ENCODE assay signal across 21 cellular contexts in the genomic region with DNA sequence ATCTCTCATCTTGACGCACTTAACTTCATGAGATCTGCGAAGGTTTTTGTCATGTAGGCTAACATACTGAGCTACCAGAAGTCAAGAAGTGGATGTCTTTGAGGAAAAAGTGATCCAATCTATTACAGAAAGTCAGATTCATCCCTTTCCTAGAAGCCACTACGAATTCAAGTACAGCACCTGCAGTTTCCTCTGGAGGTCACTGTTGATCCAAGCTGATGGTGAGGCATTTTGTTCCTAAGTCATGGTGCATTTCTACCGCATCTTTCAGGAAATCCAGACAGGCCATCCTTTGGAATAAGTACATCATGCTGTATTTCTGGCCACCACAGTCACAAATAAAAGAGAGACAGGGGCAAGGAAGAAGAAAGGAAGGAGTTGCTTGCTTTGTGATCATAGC.
DNase-seq lines count a peak whose midpoint lies in the region; ATAC-seq, FAIRE-seq and TF ChIP-seq lines count a peak whose summit lies in the region.
"Had no signal": no experiment of that assay in that cellular context is flagged by ENCODE, and none has a peak within 500 bp of the region (broad histone marks: within the 10 kb centered on the region; RNA-seq: fewer than 3 reads in every experiment).

No MANE protein-coding gene starts in this region.

- TF ChIP-seq RAD21 in A549 (conservative IDR thresholded peaks at IDR 0.05 in 1 of 2, IDR thresholded peaks at IDR 0.05 in 1 of 2): peak in 1 of 2 experiments; percentile 26; a peak in 1 of 5 replicates

- H3K4me2 ChIP-seq in A549: no peak overlapping the region
- H3K4me2 ChIP-seq: BLaER1, SK-N-SH had no signal

- CTCF ChIA-PET in A549 (lab: Yijun Ruan, JAX): no interaction called here

- no peaks in the 10 kb centered on the region for H3K36me3 ChIP-seq in ovary
- H3K36me3 ChIP-seq: BLaER1 had no signal

- no peaks in the 10 kb centered on the region for H3K4me1 Mint-ChIP-seq in activated CD4-positive, alpha-beta T cell treated with anti-CD3 and anti-CD28 coated beads, Interleukin-2, amount 10 ng/mL, durations not matched to agents 24 days and 14 days
- H3K4me1 Mint-ChIP-seq: CD4-positive, alpha-beta memory T cell; H9 had no signal

- TF ChIP-seq POLR2A in A549 (IDR thresholded peaks at IDR 0.05; ENCODE audit: low read length) (no peak), ovary (IDR thresholded peaks at IDR 0.05) (no peak)

- no peak for TF ChIP-seq CTCF in A549 (IDR thresholded peaks at IDR 0.05)
- no peak for TF ChIP-seq CTCF in ovary (IDR thresholded peaks at IDR 0.05)

- H3K27me3 ChIP-seq in ovary: no peaks in the 10 kb centered on the region
- H3K27me3 ChIP-seq: BLaER1 had no signal

- H3K36me3 Mint-ChIP-seq in activated CD4-positive, alpha-beta T cell treated with anti-CD3 and anti-CD28 coated beads, Interleukin-2, amount 10 ng/mL, durations not matched to agents 24 days and 14 days (ENCODE audit: low read depth): no peaks in the 10 kb centered on the region
- H3K36me3 Mint-ChIP-seq: CD4-positive, alpha-beta memory T cell had no signal

- no peak overlapping the region for H3K4me3 ChIP-seq in A549
- no peak overlapping the region for H3K4me3 ChIP-seq in ovary
- H3K4me3 ChIP-seq: BLaER1 had no signal

- intact Hi-C loops in ovary (cut with DNase I): no loop called here
- intact Hi-C loops in activated CD4-positive, alpha-beta T cell treated with anti-CD3 and anti-CD28 coated beads, Interleukin-2, amount 10 ng/mL, durations not matched to agents 24 days and 14 days (cut with micrococcal nuclease): no loop called here

- H3K9me3 Mint-ChIP-seq in activated CD4-positive, alpha-beta T cell treated with anti-CD3 and anti-CD28 coated beads, Interleukin-2, amount 10 ng/mL, durations not matched to agents 24 days and 14 days: peaks cover 7% of the 10 kb centered on the region
- H3K9me3 Mint-ChIP-seq: H9 had no signal

- TF ChIP-seq EP300 in A549 (IDR thresholded peaks at IDR 0.05) (no peak), ovary (IDR thresholded peaks at IDR 0.05) (no peak)

- POLR2A ChIA-PET in A549 (lab: Yijun Ruan, JAX): no interaction called here

- no peak for ATAC-seq in A549

- no peak overlapping the region for H3K27ac ChIP-seq in A549
- H3K27ac ChIP-seq in ovary: no peak overlapping the region
- H3K27ac ChIP-seq: BLaER1 had no signal

- no peaks in the 10 kb centered on the region for H3K9me3 ChIP-seq in A549
- no peaks in the 10 kb centered on the region for H3K9me3 ChIP-seq in ovary
- H3K9me3 ChIP-seq: BLaER1, SK-N-SH had no signal

- no peaks in the 10 kb centered on the region for H3K27me3 Mint-ChIP-seq in activated CD4-positive, alpha-beta T cell treated with anti-CD3 and anti-CD28 coated beads, Interleukin-2, amount 10 ng/mL, durations not matched to agents 24 days and 14 days
- H3K27me3 Mint-ChIP-seq: CD4-positive, alpha-beta memory T cell had no signal

- DNase-seq in A549 (ENCODE audit: low read depth in 1 of 2, low spot score in 1 of 2) (peak; percentile 0 to 35), LoVo (ENCODE audit: low spot score) (peak; percentile 1), cerebellar cortex (ENCODE audit: low spot score) (peak; percentile 13), iPS DF 4.7 (ENCODE audit: extremely low read depth, low spot score) (peak; percentile 5), SIG-M5 treated with dmso at 0.1 percent for 504 hours (lab: John Stamatoyannopoulos, UW; ENCODE audit: unreplicated experiment) (no peak), DMS114 treated with DMSO at 0.1 percent for 48 hours (lab: John Stamatoyannopoulos, UW; ENCODE audit: unreplicated experiment) (no peak), ovary (no peak)
- DNase-seq in activated CD4-positive, alpha-beta T cell treated with anti-CD3 and anti-CD28 coated beads, Interleukin-2, amount 10 ng/mL, durations not matched to agents 24 days and 14 days: no peak
- DNase-seq: CD4-positive, alpha-beta memory T cell; H9; MM.1S; NCI-H1092; NCI-H146; NCI-H2029 treated with DMSO at 0.1 percent for 48 hours; NCI-H2171 treated with DMSO at 0.1 percent for 48 hours; NCI-H446 treated with DMSO at 0.1 percent for 48 hours; NCI-H69; SHP77; SK-N-SH had no signal

- WGBS in A549 (ENCODE audit: missing lambda C conversion rate): 35% methylated on average over 4 of the region's 4 CpGs
- WGBS in ovary, 3 donors: no CpG with 5 or more reads among the region's 4 CpGs

- no peak overlapping the region for H3K27ac Mint-ChIP-seq in activated CD4-positive, alpha-beta T cell treated with anti-CD3 and anti-CD28 coated beads, Interleukin-2, amount 10 ng/mL, durations not matched to agents 24 days and 14 days
- H3K27ac Mint-ChIP-seq: CD4-positive, alpha-beta memory T cell; H9 had no signal

- no peak overlapping the region for H3K4me3 Mint-ChIP-seq in activated CD4-positive, alpha-beta T cell treated with anti-CD3 and anti-CD28 coated beads, Interleukin-2, amount 10 ng/mL, durations not matched to agents 24 days and 14 days
- H3K4me3 Mint-ChIP-seq: CD4-positive, alpha-beta memory T cell; H9 had no signal

- FAIRE-seq in A549 (lab: Jason Lieb, UNC): no peak
- FAIRE-seq: GM12892 had no signal

- H3K4me1 ChIP-seq in A549 (no peaks in the 10 kb centered on the region), ovary (ENCODE audit: insufficient read depth) (no peaks in the 10 kb centered on the region)
- H3K4me1 ChIP-seq: BLaER1 had no signal

TF ChIP-seq in A549, 52 proteins besides CTCF, POLR2A, EP300 and RAD21:
- no peak for TF ChIP-seq TFCP2L1 (CRISPR knock-in tag; IDR thresholded peaks at IDR 0.05)
- TF ChIP-seq, protein P1, sequence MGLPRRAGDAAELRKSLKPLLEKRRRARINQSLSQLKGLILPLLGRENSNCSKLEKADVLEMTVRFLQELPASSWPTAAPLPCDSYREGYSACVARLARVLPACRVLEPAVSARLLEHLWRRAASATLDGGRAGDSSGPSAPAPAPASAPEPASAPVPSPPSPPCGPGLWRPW (IDR thresholded peaks at IDR 0.05): no peak
- no peak for TF ChIP-seq FOXS1 (CRISPR knock-in tag; IDR thresholded peaks at IDR 0.05)
- TF ChIP-seq, protein P2, sequence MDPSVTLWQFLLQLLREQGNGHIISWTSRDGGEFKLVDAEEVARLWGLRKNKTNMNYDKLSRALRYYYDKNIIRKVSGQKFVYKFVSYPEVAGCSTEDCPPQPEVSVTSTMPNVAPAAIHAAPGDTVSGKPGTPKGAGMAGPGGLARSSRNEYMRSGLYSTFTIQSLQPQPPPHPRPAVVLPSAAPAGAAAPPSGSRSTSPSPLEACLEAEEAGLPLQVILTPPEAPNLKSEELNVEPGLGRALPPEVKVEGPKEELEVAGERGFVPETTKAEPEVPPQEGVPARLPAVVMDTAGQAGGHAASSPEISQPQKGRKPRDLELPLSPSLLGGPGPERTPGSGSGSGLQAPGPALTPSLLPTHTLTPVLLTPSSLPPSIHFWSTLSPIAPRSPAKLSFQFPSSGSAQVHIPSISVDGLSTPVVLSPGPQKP (IDR thresholded peaks at IDR 0.05; ENCODE audit: low read depth, low read length): no peak
- no peak for TF ChIP-seq NR3C1 (IDR thresholded peaks at IDR 0.05)
- TF ChIP-seq, protein P3, sequence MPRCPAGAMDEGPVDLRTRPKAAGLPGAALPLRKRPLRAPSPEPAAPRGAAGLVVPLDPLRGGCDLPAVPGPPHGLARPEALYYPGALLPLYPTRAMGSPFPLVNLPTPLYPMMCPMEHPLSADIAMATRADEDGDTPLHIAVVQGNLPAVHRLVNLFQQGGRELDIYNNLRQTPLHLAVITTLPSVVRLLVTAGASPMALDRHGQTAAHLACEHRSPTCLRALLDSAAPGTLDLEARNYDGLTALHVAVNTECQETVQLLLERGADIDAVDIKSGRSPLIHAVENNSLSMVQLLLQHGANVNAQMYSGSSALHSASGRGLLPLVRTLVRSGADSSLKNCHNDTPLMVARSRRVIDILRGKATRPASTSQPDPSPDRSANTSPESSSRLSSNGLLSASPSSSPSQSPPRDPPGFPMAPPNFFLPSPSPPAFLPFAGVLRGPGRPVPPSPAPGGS (IDR thresholded peaks at IDR 0.05): no peak
- no peak for TF ChIP-seq KDM1A (IDR thresholded peaks at IDR 0.05; ENCODE audit: low read depth)
- no peak for TF ChIP-seq RNF2 (IDR thresholded peaks at IDR 0.05; ENCODE audit: borderline replicate concordance, low read depth)
- no peak for TF ChIP-seq CHD2 (IDR thresholded peaks at IDR 0.05; ENCODE audit: low read length, partially characterized antibody)
- no peak for TF ChIP-seq EHF (CRISPR knock-in tag; IDR thresholded peaks at IDR 0.05)
- TF ChIP-seq JUN (IDR thresholded peaks at IDR 0.05): no peak
- no peak for TF ChIP-seq MAFK (IDR thresholded peaks at IDR 0.05; ENCODE audit: partially characterized antibody)
- TF ChIP-seq CHD4 (IDR thresholded peaks at IDR 0.05; ENCODE audit: borderline replicate concordance): no peak
- no peak for TF ChIP-seq ZNF302 (CRISPR knock-in tag; IDR thresholded peaks at IDR 0.05)
- TF ChIP-seq PHF8 (IDR thresholded peaks at IDR 0.05; ENCODE audit: borderline replicate concordance, low read depth): no peak
- TF ChIP-seq NFE2L2 (conservative IDR thresholded peaks at IDR 0.05; ENCODE audit: low read length): no peak
- no peak for TF ChIP-seq SMC3 (IDR thresholded peaks at IDR 0.05)

Comparison
In these comparisons a context has a peak if more than half of its experiments do, and no peak if none do; other contexts are left out.
1. DNase-seq: peak in A549 (2 of 2), LoVo (single experiment), cerebellar cortex (single experiment) and iPS DF 4.7 (single experiment); none in SIG-M5 treated with dmso at 0.1 percent for 504 hours (single experiment), DMS114 treated with DMSO at 0.1 percent for 48 hours (single experiment), ovary (0 of 5) and activated CD4-positive, alpha-beta T cell treated with anti-CD3 and anti-CD28 coated beads, Interleukin-2, amount 10 ng/mL, durations not matched to agents 24 days and 14 days (single experiment).